ENCODE assay signal across 26 cellular contexts in genomic region chr1:180152588-180152987, GRCh38. TPM values are rescaled to one million over a fixed set of nuclear protein-coding genes. Genes with fewer than 3 reads are reported as not detected.
DNase-seq lines count a peak whose midpoint lies in the region; ATAC-seq, FAIRE-seq and TF ChIP-seq lines count a peak whose summit lies in the region.
"Had no signal": no experiment of that assay in that cellular context is flagged by ENCODE, and none has a peak within 500 bp of the region (broad histone marks: within the 10 kb centered on the region; RNA-seq: fewer than 3 reads in every experiment).

No MANE protein-coding gene starts in this region.

- no peak for FAIRE-seq in D721Med (lab: Jason Lieb, UNC)
- FAIRE-seq: islet of Langerhans had no signal

- intact Hi-C loops in activated CD4-positive, alpha-beta T cell treated with anti-CD3 and anti-CD28 coated beads, Interleukin-2, amount 10 ng/mL, durations not matched to agents 24 days and 14 days (cut with micrococcal nuclease), result loop anchor here (10.0 kb wide), 1 partner anchor 788 kb away; the partner anchor contains the start of gene AXDND1
- intact Hi-C loops in activated T-helper 1 cell treated with anti-CD3 and anti-CD28 coated beads, Interleukin-12 subunit alpha, Interleukin-12 subunit beta, Interleukin-2, Interleukin-4 antibody, amounts not matched to agents 30 ng/mL and 10 ng/mL and 1 ng/mL, durations not matched to agents 14 hours and 24 hours and 36 hours (cut with micrococcal nuclease), result no loop called here

- H3K27ac Mint-ChIP-seq in activated CD4-positive, alpha-beta T cell treated with anti-CD3 and anti-CD28 coated beads, Interleukin-2, amount 10 ng/mL, durations not matched to agents 24 days and 14 days, result no peak overlapping the region
- no peak overlapping the region for H3K27ac Mint-ChIP-seq in activated T-helper 1 cell treated with anti-CD3 and anti-CD28 coated beads, Interleukin-12 subunit alpha, Interleukin-12 subunit beta, Interleukin-2, Interleukin-4 antibody, amounts not matched to agents 30 ng/mL and 10 ng/mL and 1 ng/mL, durations not matched to agents 14 hours and 24 hours and 36 hours
- no peak overlapping the region for H3K27ac Mint-ChIP-seq in neural crest cell (ENCODE audit: unreplicated experiment)
- H3K27ac Mint-ChIP-seq: activated CD4-positive, alpha-beta memory T cell treated with anti-CD3 and anti-CD28 coated beads, Interleukin-2, amount 10 ng/mL, durations not matched to agents 7 days and 5 days; activated naive CD8-positive, alpha-beta T cell; activated T-cell treated with anti-CD3 and anti-CD28 coated beads, Interleukin-2, amount 50 U/mL, for 72 hours; GM23338; neural progenitor cell; progenitor cell of endocrine pancreas had no signal

- peaks cover 1% of the 10 kb centered on the region for H3K36me3 Mint-ChIP-seq in activated CD4-positive, alpha-beta T cell treated with anti-CD3 and anti-CD28 coated beads, Interleukin-2, amount 10 ng/mL, durations not matched to agents 24 days and 14 days (ENCODE audit: low read depth)
- no peaks in the 10 kb centered on the region for H3K36me3 Mint-ChIP-seq in activated T-helper 1 cell treated with anti-CD3 and anti-CD28 coated beads, Interleukin-12 subunit alpha, Interleukin-12 subunit beta, Interleukin-2, Interleukin-4 antibody, amounts not matched to agents 30 ng/mL and 10 ng/mL and 1 ng/mL, durations not matched to agents 14 hours and 24 hours and 36 hours (ENCODE audit: low read depth)
- H3K36me3 Mint-ChIP-seq in neural crest cell (ENCODE audit: low read depth), result no peaks in the 10 kb centered on the region
- H3K36me3 Mint-ChIP-seq: activated naive CD8-positive, alpha-beta T cell; neural progenitor cell had no signal

- H3K4me3 Mint-ChIP-seq in activated CD4-positive, alpha-beta T cell treated with anti-CD3 and anti-CD28 coated beads, Interleukin-2, amount 10 ng/mL, durations not matched to agents 24 days and 14 days, result peak overlapping the region; percentile 15
- peak overlapping the region; percentile 19 for H3K4me3 Mint-ChIP-seq in activated T-helper 1 cell treated with anti-CD3 and anti-CD28 coated beads, Interleukin-12 subunit alpha, Interleukin-12 subunit beta, Interleukin-2, Interleukin-4 antibody, amounts not matched to agents 30 ng/mL and 10 ng/mL and 1 ng/mL, durations not matched to agents 14 hours and 24 hours and 36 hours
- peak overlapping the region; percentile 90 for H3K4me3 Mint-ChIP-seq in neural crest cell

- no peak for ATAC-seq in HG02763 (IDR thresholded peaks at IDR 0.05; ENCODE audit: unreplicated experiment)
- ATAC-seq: activated T-cell treated with anti-CD3 and anti-CD28 coated beads, Interleukin-2, amount 50 U/mL, for 72 hours; GM23338 had no signal

- no peaks in the 10 kb centered on the region for H3K27me3 Mint-ChIP-seq in activated CD4-positive, alpha-beta T cell treated with anti-CD3 and anti-CD28 coated beads, Interleukin-2, amount 10 ng/mL, durations not matched to agents 24 days and 14 days
- H3K27me3 Mint-ChIP-seq in activated T-helper 1 cell treated with anti-CD3 and anti-CD28 coated beads, Interleukin-12 subunit alpha, Interleukin-12 subunit beta, Interleukin-2, Interleukin-4 antibody, amounts not matched to agents 30 ng/mL and 10 ng/mL and 1 ng/mL, durations not matched to agents 14 hours and 24 hours and 36 hours (ENCODE audit: insufficient read depth), result peaks cover 4% of the 10 kb centered on the region
- peaks cover 41% of the 10 kb centered on the region for H3K27me3 Mint-ChIP-seq in neural crest cell (ENCODE audit: low read depth)
- H3K27me3 Mint-ChIP-seq: activated CD4-positive, alpha-beta memory T cell treated with anti-CD3 and anti-CD28 coated beads, Interleukin-2, amount 10 ng/mL, durations not matched to agents 7 days and 5 days; activated naive CD8-positive, alpha-beta T cell had no signal

- no peak for DNase-seq in activated CD4-positive, alpha-beta T cell treated with anti-CD3 and anti-CD28 coated beads, Interleukin-2, amount 10 ng/mL, durations not matched to agents 24 days and 14 days
- no peak for DNase-seq in activated CD4-positive, alpha-beta T cell treated with anti-CD3 and anti-CD28 coated beads for 1 hour
- DNase-seq in D721Med (ENCODE audit: insufficient read length, low spot score), result peak; percentile 2
- DNase-seq in activated T-helper 1 cell treated with anti-CD3 and anti-CD28 coated beads, Interleukin-12 subunit alpha, Interleukin-12 subunit beta, Interleukin-2, Interleukin-4 antibody, amounts not matched to agents 30 ng/mL and 10 ng/mL and 1 ng/mL, durations not matched to agents 14 hours and 24 hours and 36 hours (ENCODE audit: low spot score), result no peak
- no peak for DNase-seq in neural crest cell (ENCODE audit: low read depth, low spot score)
- no peak for DNase-seq in dedifferentiated amniotic fluid mesenchymal stem cell (ENCODE audit: extremely low spot score)
- DNase-seq in NCI-H2029 (lab: John Stamatoyannopoulos, UW), result no peak
- DNase-seq: 8988T; activated CD4-positive, alpha-beta memory T cell treated with anti-CD3 and anti-CD28 coated beads, Interleukin-2, amount 10 ng/mL, durations not matched to agents 7 days and 5 days; activated CD4-positive, CD25-positive, alpha-beta regulatory T cell; activated T-cell treated with anti-CD3 and anti-CD28 coated beads, Interleukin-2, amount 50 U/mL, for 72 hours; caudate nucleus; dermis blood vessel endothelial cell; DMS79 treated with DMSO at 0.1 percent for 48 hours; left ventricle myocardium inferior; MV-4-11; NCI-H1694; NCI-H69; stomach; tibial artery had no signal

- H3K4me1 Mint-ChIP-seq in activated CD4-positive, alpha-beta T cell treated with anti-CD3 and anti-CD28 coated beads, Interleukin-2, amount 10 ng/mL, durations not matched to agents 24 days and 14 days, result peaks cover 29% of the 10 kb centered on the region
- H3K4me1 Mint-ChIP-seq in activated T-helper 1 cell treated with anti-CD3 and anti-CD28 coated beads, Interleukin-12 subunit alpha, Interleukin-12 subunit beta, Interleukin-2, Interleukin-4 antibody, amounts not matched to agents 30 ng/mL and 10 ng/mL and 1 ng/mL, durations not matched to agents 14 hours and 24 hours and 36 hours (ENCODE audit: low read depth), result peaks cover 36% of the 10 kb centered on the region
- H3K4me1 Mint-ChIP-seq in neural crest cell, result peaks cover 10% of the 10 kb centered on the region

- TF ChIP-seq CTCF in D721Med (IDR thresholded peaks at IDR 0.05; ENCODE audit: insufficient read depth, missing control alignments) (no peak), neural crest cell (conservative IDR thresholded peaks at IDR 0.05) (no peak)

- H3K9me3 Mint-ChIP-seq in activated CD4-positive, alpha-beta T cell treated with anti-CD3 and anti-CD28 coated beads, Interleukin-2, amount 10 ng/mL, durations not matched to agents 24 days and 14 days, result no peaks in the 10 kb centered on the region
- H3K9me3 Mint-ChIP-seq in activated T-helper 1 cell treated with anti-CD3 and anti-CD28 coated beads, Interleukin-12 subunit alpha, Interleukin-12 subunit beta, Interleukin-2, Interleukin-4 antibody, amounts not matched to agents 30 ng/mL and 10 ng/mL and 1 ng/mL, durations not matched to agents 14 hours and 24 hours and 36 hours, result no peaks in the 10 kb centered on the region
- H3K9me3 Mint-ChIP-seq in neural crest cell, result no peaks in the 10 kb centered on the region
- H3K9me3 Mint-ChIP-seq: activated CD4-positive, alpha-beta memory T cell treated with anti-CD3 and anti-CD28 coated beads, Interleukin-2, amount 10 ng/mL, durations not matched to agents 7 days and 5 days; activated T-cell treated with anti-CD3 and anti-CD28 coated beads, Interleukin-2, amount 50 U/mL, for 72 hours; GM23338; neural progenitor cell had no signal

RNA-seq across cellular contexts. Expression of gene QSOX1, which starts 2.1 kb away (rescaled TPM):
- 54.2 and 56.2 TPM in 2 replicates for total RNA-seq in activated CD4-positive, alpha-beta T cell treated with anti-CD3 and anti-CD28 coated beads, Interleukin-2, amount 10 ng/mL, durations not matched to agents 24 days and 14 days
- total RNA-seq in activated T-helper 1 cell treated with anti-CD3 and anti-CD28 coated beads, Interleukin-12 subunit alpha, Interleukin-12 subunit beta, Interleukin-2, Interleukin-4 antibody, amounts not matched to agents 30 ng/mL and 10 ng/mL and 1 ng/mL, durations not matched to agents 14 hours and 24 hours and 36 hours, result 61.4 and 63.7 TPM in 2 replicates
- 34.7 and 39.8 TPM in 2 replicates for total RNA-seq in neural crest cell

Comparison
In these comparisons a context has a peak if more than half of its experiments do, and no peak if none do; other contexts are left out.
1. H3K4me3 Mint-ChIP-seq: peak in every context shown above with its lines; median percentile 90 in neural crest cell; 19 in activated T-helper 1 cell treated with anti-CD3 and anti-CD28 coated beads, Interleukin-12 subunit alpha, Interleukin-12 subunit beta, Interleukin-2, Interleukin-4 antibody, amounts not matched to agents 30 ng/mL and 10 ng/mL and 1 ng/mL, durations not matched to agents 14 hours and 24 hours and 36 hours; 15 in activated CD4-positive, alpha-beta T cell treated with anti-CD3 and anti-CD28 coated beads, Interleukin-2, amount 10 ng/mL, durations not matched to agents 24 days and 14 days.